In the genomic region with DNA sequence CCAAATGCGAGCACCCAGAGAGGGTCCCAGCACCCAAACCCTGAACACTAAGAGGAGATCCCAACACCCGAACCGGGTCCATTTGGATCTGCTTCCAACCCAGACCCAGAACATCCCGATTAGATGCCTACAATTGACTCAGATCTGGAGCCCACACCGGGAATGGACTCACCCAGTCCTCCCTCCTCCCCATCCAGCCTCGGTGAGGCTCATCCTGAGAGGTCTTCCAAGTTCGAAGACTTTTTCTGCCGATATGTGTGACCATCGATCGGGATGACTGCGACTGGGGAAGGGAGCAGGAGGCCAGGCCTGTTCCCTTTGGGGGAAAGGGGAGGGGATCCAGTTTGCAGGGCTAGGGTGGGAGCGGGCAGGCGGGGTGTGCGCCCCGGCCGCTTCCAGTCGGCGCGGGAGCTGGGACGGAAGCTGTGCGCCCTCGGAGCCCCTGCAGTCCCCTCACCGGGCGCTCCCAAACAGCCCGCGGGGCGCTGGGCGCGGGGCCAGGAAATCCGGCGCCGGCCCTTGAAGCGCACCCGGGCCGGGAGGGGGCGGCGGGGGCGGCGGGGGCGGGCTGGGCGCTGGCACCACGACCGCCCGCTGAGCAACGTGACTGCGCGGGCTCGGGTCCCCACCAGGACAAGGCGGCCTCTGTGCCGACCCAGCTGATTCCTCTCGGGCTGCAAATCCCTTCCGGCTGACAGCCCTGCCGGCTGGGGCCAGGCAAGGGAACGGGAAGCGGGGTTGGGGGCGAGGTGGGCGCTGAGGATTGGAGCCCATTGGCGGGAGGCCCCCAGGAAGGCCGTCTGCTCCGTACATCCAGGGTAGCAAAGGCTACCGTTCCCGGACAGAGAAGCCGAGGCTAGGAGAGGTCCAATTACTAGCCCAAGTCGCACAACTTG, we compare ENCODE assay signal across 9 cellular contexts.
A peak's percentile ranks its signal among the peaks of the same experiment; 100 is the strongest.
DNase-seq lines count a peak whose midpoint lies in the region; ATAC-seq, FAIRE-seq and TF ChIP-seq lines count a peak whose summit lies in the region.
"Had no signal": no experiment of that assay in that cellular context is flagged by ENCODE, and none has a peak within 500 bp of the region (broad histone marks: within the 10 kb centered on the region; RNA-seq: fewer than 3 reads in every experiment).

No MANE protein-coding gene starts in this region.

- peak overlapping the region; percentile 47 for H3K9ac ChIP-seq in keratinocyte (ENCODE audit: control insufficient read depth, extremely low read depth, insufficient read depth, low read length)

- H3K4me1 ChIP-seq in ascending aorta (peaks cover 3% of the 10 kb centered on the region in 2 donors), keratinocyte (ENCODE audit: control insufficient read depth, extremely low read depth, insufficient read depth, low read length) (peaks cover 18% of the 10 kb centered on the region), thoracic aorta (ENCODE audit: control insufficient read depth in 1 of 2, low read depth in 2 of 2) (no peaks in the 10 kb centered on the region)

- peak overlapping the region; percentile 75 for H2AFZ ChIP-seq in keratinocyte (ENCODE audit: control insufficient read depth, low read length)

- no peak overlapping the region for H3K27ac ChIP-seq in ascending aorta
- H3K27ac ChIP-seq in keratinocyte (ENCODE audit: control insufficient read depth, insufficient read depth, low read length) = no peak overlapping the region
- H3K27ac ChIP-seq in thoracic aorta = no peak overlapping the region

- H3K4me2 ChIP-seq in keratinocyte (ENCODE audit: control insufficient read depth, extremely low read depth, insufficient read depth, low read depth, low read length) = peak overlapping the region; percentile 68

- intact Hi-C loops in ascending aorta (cut with DNase I) = no loop called here

- dilution Hi-C loops in keratinocyte (cut with MboI; ENCODE audit: extremely low pct_ligation_motif_present, low sequenced_read_pairs) = no loop called here

- H3K4me3 ChIP-seq in ascending aorta = peak overlapping the region; percentile 57 to 66
- H3K4me3 ChIP-seq in keratinocyte (ENCODE audit: control insufficient read depth in 2 of 3, extremely low read depth in 1 of 3, insufficient read depth in 2 of 3, low read depth in 1 of 3, low read length in 3 of 3) = peak overlapping the region in 1 of 3 experiments; percentile 24
- peak overlapping the region; percentile 74 for H3K4me3 ChIP-seq in thoracic aorta

- no peak for FAIRE-seq in keratinocyte (lab: Jason Lieb, UNC)
- FAIRE-seq: GM18507 had no signal

- H3K79me2 ChIP-seq in keratinocyte (ENCODE audit: control insufficient read depth, insufficient read depth, low read length) = no peaks in the 10 kb centered on the region

- no peaks in the 10 kb centered on the region for H3K9me1 ChIP-seq in keratinocyte (ENCODE audit: control insufficient read depth, extremely low read depth, insufficient read depth, low read length)

- H3K36me3 ChIP-seq in ascending aorta (no peaks in the 10 kb centered on the region), keratinocyte (ENCODE audit: control insufficient read depth in 2 of 2, extremely low read depth in 1 of 2, insufficient read depth in 2 of 2, low read length in 2 of 2) (no peaks in the 10 kb centered on the region), thoracic aorta (no peaks in the 10 kb centered on the region)

- ATAC-seq in thoracic aorta (ENCODE audit: insufficient number of reproducible peaks, low FRiP score, low read depth) (no peak), HG03159 (IDR thresholded peaks at IDR 0.05; ENCODE audit: unreplicated experiment) (no peak), HG03095 (IDR thresholded peaks at IDR 0.05; ENCODE audit: unreplicated experiment) (no peak)

- no peaks in the 10 kb centered on the region for H4K20me1 ChIP-seq in keratinocyte (ENCODE audit: control insufficient read depth, extremely low read depth, insufficient read depth, low read length)

- TF ChIP-seq CTCF in ascending aorta (IDR thresholded peaks at IDR 0.05) = no peak
- no peak for TF ChIP-seq CTCF in keratinocyte (optimal IDR thresholded peaks at IDR 0.05 in 1 of 3, IDR thresholded peaks at IDR 0.05 in 1 of 3, conservative IDR thresholded peaks at IDR 0.05 in 1 of 3; ENCODE audit: extremely low read depth in 1 of 3, insufficient read depth in 2 of 3, low read length in 3 of 3)
- TF ChIP-seq CTCF in thoracic aorta (IDR thresholded peaks at IDR 0.05) = no peak

- peak in 4 of 6 experiments; percentile 12 to 35 (median 18) for DNase-seq in stimulated activated naive CD4-positive, alpha-beta T cell (lab: John Stamatoyannopoulos, UW)
- DNase-seq in stimulated activated naive CD4-positive, alpha-beta T cell treated with Interleukin-2 at 50 U/mL for 16 hours (lab: John Stamatoyannopoulos, UW) = no peak
- no peak for DNase-seq in ascending aorta (ENCODE audit: low spot score in 2 of 2)
- DNase-seq in keratinocyte (ENCODE audit: low read depth, low spot score) = no peak
- no peak for DNase-seq in thoracic aorta (ENCODE audit: low spot score)
- DNase-seq in SK-N-DZ (ENCODE audit: low spot score) = no peak

- H3K9me3 ChIP-seq in ascending aorta (no peaks in the 10 kb centered on the region), keratinocyte (ENCODE audit: control insufficient read depth, low read depth, low read length) (no peaks in the 10 kb centered on the region), thoracic aorta (no peaks in the 10 kb centered on the region)

- H3K27me3 ChIP-seq in ascending aorta (no peaks in the 10 kb centered on the region), keratinocyte (ENCODE audit: control insufficient read depth, extremely low read depth, insufficient read depth, low read length) (no peaks in the 10 kb centered on the region), thoracic aorta (replicated peaks; ENCODE audit: insufficient read depth) (no peaks in the 10 kb centered on the region)

Comparison
In these comparisons a context has a peak if more than half of its experiments do, and no peak if none do; other contexts are left out.
1. DNase-seq: peak in stimulated activated naive CD4-positive, alpha-beta T cell (4 of 6); none in stimulated activated naive CD4-positive, alpha-beta T cell treated with Interleukin-2 at 50 U/mL for 16 hours (single experiment), ascending aorta (0 of 2), keratinocyte (single experiment), thoracic aorta (single experiment) and SK-N-DZ (single experiment).